Comparison of ENCODE assay signal across 6 cellular contexts in genomic region chr16:30076276-30076791, GRCh38. TPM values are rescaled to one million over a fixed set of nuclear protein-coding genes. Genes with fewer than 3 reads are reported as not detected.
DNase-seq lines count a peak whose midpoint lies in the region; FAIRE-seq and TF ChIP-seq lines count a peak whose summit lies in the region.

No MANE protein-coding gene starts in this region.

- FAIRE-seq in GM19239 (lab: Jason Lieb, UNC): no peak

- peaks cover 43% of the 10 kb centered on the region for H3K4me1 Mint-ChIP-seq in activated CD4-positive, alpha-beta T cell treated with anti-CD3 and anti-CD28 coated beads, Interleukin-2, amount 10 ng/mL, durations not matched to agents 7 days and 5 days
- H3K4me1 Mint-ChIP-seq in activated CD4-positive, alpha-beta memory T cell treated with anti-CD3 and anti-CD28 coated beads, Interleukin-2, amount 10 ng/mL, durations not matched to agents 7 days and 5 days: peaks cover 46% of the 10 kb centered on the region

- H3K27ac Mint-ChIP-seq in activated CD4-positive, alpha-beta T cell treated with anti-CD3 and anti-CD28 coated beads, Interleukin-2, amount 10 ng/mL, durations not matched to agents 7 days and 5 days: peak overlapping the region; percentile 78
- H3K27ac Mint-ChIP-seq in activated CD4-positive, alpha-beta memory T cell treated with anti-CD3 and anti-CD28 coated beads, Interleukin-2, amount 10 ng/mL, durations not matched to agents 7 days and 5 days: peak overlapping the region; percentile 66

- POLR2A ChIA-PET in activated CD4-positive, alpha-beta T cell treated with anti-CD3 and anti-CD28 coated beads, Interleukin-2, amount 10 ng/mL, durations not matched to agents 7 days and 5 days (lab: Charles Lee): interaction anchor here (0.6 to 1.8 kb wide), 4 partner anchors 11 to 476 kb away, joined by 3 to 6 read pairs (median 4); partner anchors contain the start of genes ALDOA, TBX6 and YPEL3
- POLR2A ChIA-PET in activated CD4-positive, alpha-beta memory T cell treated with anti-CD3 and anti-CD28 coated beads, Interleukin-2, amount 10 ng/mL, durations not matched to agents 7 days and 5 days (lab: Charles Lee): interaction anchor here (1.0 to 8.7 kb wide), 11 partner anchors 8 to 582 kb away, joined by 3 to 107 read pairs (median 7); partner anchors contain the start of genes ALDOA, CORO1A, FBRS and HIRIP3

- CTCF ChIA-PET in activated CD4-positive, alpha-beta T cell treated with anti-CD3 and anti-CD28 coated beads, Interleukin-2, amount 10 ng/mL, durations not matched to agents 7 days and 5 days (lab: Charles Lee): interaction anchor here (0.9 to 10.6 kb wide), 4 partner anchors 15 to 54 kb away, joined by 3 to 112 read pairs (median 4); partner anchors contain the start of gene TBX6
- CTCF ChIA-PET in activated CD4-positive, alpha-beta memory T cell treated with anti-CD3 and anti-CD28 coated beads, Interleukin-2, amount 10 ng/mL, durations not matched to agents 7 days and 5 days (lab: Charles Lee): interaction anchor here (0.8 to 6.8 kb wide), 6 partner anchors 10 to 44 kb away, joined by 3 to 58 read pairs (median 6); partner anchors contain the start of genes ALDOA and TBX6

- H3K27me3 Mint-ChIP-seq in activated CD4-positive, alpha-beta T cell treated with anti-CD3 and anti-CD28 coated beads, Interleukin-2, amount 10 ng/mL, durations not matched to agents 7 days and 5 days: no peaks in the 10 kb centered on the region
- H3K27me3 Mint-ChIP-seq in activated CD4-positive, alpha-beta memory T cell treated with anti-CD3 and anti-CD28 coated beads, Interleukin-2, amount 10 ng/mL, durations not matched to agents 7 days and 5 days: no peaks in the 10 kb centered on the region

- TF ChIP-seq CTCF in lower leg skin (IDR thresholded peaks at IDR 0.05): no peak

- peaks cover 40% of the 10 kb centered on the region for H3K36me3 Mint-ChIP-seq in activated CD4-positive, alpha-beta T cell treated with anti-CD3 and anti-CD28 coated beads, Interleukin-2, amount 10 ng/mL, durations not matched to agents 7 days and 5 days (ENCODE audit: low read depth)
- H3K36me3 Mint-ChIP-seq in activated CD4-positive, alpha-beta memory T cell treated with anti-CD3 and anti-CD28 coated beads, Interleukin-2, amount 10 ng/mL, durations not matched to agents 7 days and 5 days (ENCODE audit: low read depth): peaks cover 57% of the 10 kb centered on the region

- intact Hi-C loops in lower leg skin (cut with DNase I; ENCODE audit: low total_unique reads): no loop called here

- 1 to 4% methylated on average over 15 to 27 of the region's 33 CpGs for WGBS in lower leg skin, 2 donors

- peak overlapping the region; percentile 81 for H3K4me3 Mint-ChIP-seq in activated CD4-positive, alpha-beta T cell treated with anti-CD3 and anti-CD28 coated beads, Interleukin-2, amount 10 ng/mL, durations not matched to agents 7 days and 5 days
- peak overlapping the region; percentile 97 for H3K4me3 Mint-ChIP-seq in activated CD4-positive, alpha-beta memory T cell treated with anti-CD3 and anti-CD28 coated beads, Interleukin-2, amount 10 ng/mL, durations not matched to agents 7 days and 5 days

- H3K4me3 ChIP-seq in lower leg skin (ENCODE audit: low read depth, poor library complexity, severe bottlenecking): peak overlapping the region; percentile 90

- no peak for DNase-seq in activated CD4-positive, alpha-beta T cell treated with anti-CD3 and anti-CD28 coated beads, Interleukin-2, amount 10 ng/mL, durations not matched to agents 7 days and 5 days
- no peak for DNase-seq in activated CD4-positive, alpha-beta T cell treated with anti-CD3 and anti-CD28 coated beads for 48 hours
- DNase-seq in activated CD4-positive, alpha-beta memory T cell treated with anti-CD3 and anti-CD28 coated beads, Interleukin-2, amount 10 ng/mL, durations not matched to agents 7 days and 5 days: no peak
- DNase-seq in lower leg skin (ENCODE audit: low spot score in 2 of 2) (no peak), GM19239 (ENCODE audit: insufficient read length, low spot score) (no peak), retina (no peak)

- no peak for TF ChIP-seq POLR2A in lower leg skin (IDR thresholded peaks at IDR 0.05)

- H3K9me3 Mint-ChIP-seq in activated CD4-positive, alpha-beta T cell treated with anti-CD3 and anti-CD28 coated beads, Interleukin-2, amount 10 ng/mL, durations not matched to agents 7 days and 5 days: no peaks in the 10 kb centered on the region
- no peaks in the 10 kb centered on the region for H3K9me3 Mint-ChIP-seq in activated CD4-positive, alpha-beta memory T cell treated with anti-CD3 and anti-CD28 coated beads, Interleukin-2, amount 10 ng/mL, durations not matched to agents 7 days and 5 days

RNA-seq across cellular contexts. Expression of gene PPP4C, which starts 0.5 kb away (rescaled TPM):
- 100 to 1,000 TPM; 129 to 136 TPM for total RNA-seq in activated CD4-positive, alpha-beta T cell treated with anti-CD3 and anti-CD28 coated beads, Interleukin-2, amount 10 ng/mL, durations not matched to agents 7 days and 5 days
- total RNA-seq in activated CD4-positive, alpha-beta memory T cell treated with anti-CD3 and anti-CD28 coated beads, Interleukin-2, amount 10 ng/mL, durations not matched to agents 7 days and 5 days: 100 to 1,000 TPM; 146 to 147 TPM
- 10 to 100 TPM; 53.3 to 75.4 (median 67.4) TPM for total RNA-seq in lower leg skin

RNA-seq across cellular contexts. Expression of gene ALDOA, which starts 10.8 kb away (rescaled TPM):
- 1,000 to 10,000 TPM; 1,139 to 1,329 TPM for total RNA-seq in activated CD4-positive, alpha-beta T cell treated with anti-CD3 and anti-CD28 coated beads, Interleukin-2, amount 10 ng/mL, durations not matched to agents 7 days and 5 days
- total RNA-seq in activated CD4-positive, alpha-beta memory T cell treated with anti-CD3 and anti-CD28 coated beads, Interleukin-2, amount 10 ng/mL, durations not matched to agents 7 days and 5 days: 1,000 to 10,000 TPM; 1,403 to 1,450 TPM
- total RNA-seq in lower leg skin: 100 to 1,000 TPM; 836 to 988 (median 910) TPM

RNA-seq across cellular contexts. Expression of gene TBX6, which starts 15.4 kb away (rescaled TPM):
- total RNA-seq in activated CD4-positive, alpha-beta T cell treated with anti-CD3 and anti-CD28 coated beads, Interleukin-2, amount 10 ng/mL, durations not matched to agents 7 days and 5 days: 1 to 10 TPM; 1.2 to 1.7 TPM
- 1 to 10 TPM; 1.9 to 2.5 TPM for total RNA-seq in activated CD4-positive, alpha-beta memory T cell treated with anti-CD3 and anti-CD28 coated beads, Interleukin-2, amount 10 ng/mL, durations not matched to agents 7 days and 5 days
- 1 to 10 TPM; 2.6 to 7.2 (median 3.8) TPM for total RNA-seq in lower leg skin

RNA-seq across cellular contexts. Expression of gene YPEL3, which starts 19.7 kb away (rescaled TPM):
- 10 to 100 TPM; 50.7 to 55.4 TPM for total RNA-seq in activated CD4-positive, alpha-beta T cell treated with anti-CD3 and anti-CD28 coated beads, Interleukin-2, amount 10 ng/mL, durations not matched to agents 7 days and 5 days
- total RNA-seq in activated CD4-positive, alpha-beta memory T cell treated with anti-CD3 and anti-CD28 coated beads, Interleukin-2, amount 10 ng/mL, durations not matched to agents 7 days and 5 days: 100 to 1,000 TPM in 1 of 2 experiments, 10 to 100 TPM in 1; 99.4 to 106 TPM
- 100 to 1,000 TPM; 185 to 351 (median 229) TPM for total RNA-seq in lower leg skin

RNA-seq across cellular contexts. Expression of gene GDPD3, which starts 37.0 kb away (rescaled TPM):
- total RNA-seq in activated CD4-positive, alpha-beta T cell treated with anti-CD3 and anti-CD28 coated beads, Interleukin-2, amount 10 ng/mL, durations not matched to agents 7 days and 5 days: 10 to 100 TPM; 11.8 to 13.2 TPM
- total RNA-seq in activated CD4-positive, alpha-beta memory T cell treated with anti-CD3 and anti-CD28 coated beads, Interleukin-2, amount 10 ng/mL, durations not matched to agents 7 days and 5 days: 10 to 100 TPM; 11.5 to 12.3 TPM
- total RNA-seq in lower leg skin: 10 to 100 TPM in 3 of 4 donors, 1 to 10 TPM in 1; 7.4 to 15.2 (median 11.6) TPM
